1 cellular context compared by ENCODE assay signal in the genomic region with DNA sequence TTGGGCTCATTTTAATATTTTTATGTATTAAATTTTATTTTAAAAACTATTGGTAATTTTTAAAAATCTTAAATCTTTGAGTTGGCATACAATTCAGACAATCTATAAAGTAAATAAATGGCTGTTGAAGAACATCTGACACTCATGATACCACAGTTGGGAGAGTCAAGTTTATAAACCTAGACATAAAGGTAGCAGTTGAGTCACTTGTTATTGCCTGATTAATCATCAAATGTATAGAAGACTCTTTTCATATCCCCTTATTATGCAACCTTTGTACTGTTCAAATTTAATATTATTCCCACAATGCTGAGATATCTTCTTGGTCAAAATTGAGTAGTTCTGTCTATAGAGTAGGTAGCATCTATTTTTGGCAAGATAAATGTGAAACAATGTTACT.
TF ChIP-seq lines count a peak whose summit lies in the region.

No MANE protein-coding gene starts in this region.

TF ChIP-seq in GM12878, 131 proteins besides CTCF, POLR2A, EP300 and RAD21:
- TF ChIP-seq, protein P1, sequence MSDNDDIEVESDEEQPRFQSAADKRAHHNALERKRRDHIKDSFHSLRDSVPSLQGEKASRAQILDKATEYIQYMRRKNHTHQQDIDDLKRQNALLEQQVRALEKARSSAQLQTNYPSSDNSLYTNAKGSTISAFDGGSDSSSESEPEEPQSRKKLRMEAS (IDR thresholded peaks at IDR 0.05; ENCODE audit: low read depth, low read length) = no peak
- TF ChIP-seq MYB (IDR thresholded peaks at IDR 0.05; ENCODE audit: borderline replicate concordance, low read depth, low read length) (no peak), YY1 (IDR thresholded peaks at IDR 0.05; ENCODE audit: low read depth, low read length) (no peak), ZNF274 (IDR thresholded peaks at IDR 0.05; ENCODE audit: insufficient read depth, insufficient read length) (no peak), EZH2 (IDR thresholded peaks at IDR 0.05; ENCODE audit: borderline replicate concordance, control insufficient read depth, low read depth, low read length) (no peak), SUPT20H (IDR thresholded peaks at IDR 0.05; ENCODE audit: borderline replicate concordance, control insufficient read depth, low read depth, low read length) (no peak), BCL3 (IDR thresholded peaks at IDR 0.05; ENCODE audit: borderline replicate concordance, insufficient read depth, low read depth, low read length, poor library complexity, severe bottlenecking) (no peak), MTA2 (IDR thresholded peaks at IDR 0.05; ENCODE audit: low read depth) (no peak), CHD1 (IDR thresholded peaks at IDR 0.05; ENCODE audit: low read depth, low read length) (no peak), SPI1 (IDR thresholded peaks at IDR 0.05; ENCODE audit: borderline replicate concordance, insufficient read depth, low read depth, low read length) (no peak), HDGF (IDR thresholded peaks at IDR 0.05) (no peak), NR2C1 (IDR thresholded peaks at IDR 0.05) (no peak), SREBF1 (IDR thresholded peaks at IDR 0.05; ENCODE audit: low read length) (no peak), ZNF687 (IDR thresholded peaks at IDR 0.05) (no peak)
- TF ChIP-seq, protein P2, sequence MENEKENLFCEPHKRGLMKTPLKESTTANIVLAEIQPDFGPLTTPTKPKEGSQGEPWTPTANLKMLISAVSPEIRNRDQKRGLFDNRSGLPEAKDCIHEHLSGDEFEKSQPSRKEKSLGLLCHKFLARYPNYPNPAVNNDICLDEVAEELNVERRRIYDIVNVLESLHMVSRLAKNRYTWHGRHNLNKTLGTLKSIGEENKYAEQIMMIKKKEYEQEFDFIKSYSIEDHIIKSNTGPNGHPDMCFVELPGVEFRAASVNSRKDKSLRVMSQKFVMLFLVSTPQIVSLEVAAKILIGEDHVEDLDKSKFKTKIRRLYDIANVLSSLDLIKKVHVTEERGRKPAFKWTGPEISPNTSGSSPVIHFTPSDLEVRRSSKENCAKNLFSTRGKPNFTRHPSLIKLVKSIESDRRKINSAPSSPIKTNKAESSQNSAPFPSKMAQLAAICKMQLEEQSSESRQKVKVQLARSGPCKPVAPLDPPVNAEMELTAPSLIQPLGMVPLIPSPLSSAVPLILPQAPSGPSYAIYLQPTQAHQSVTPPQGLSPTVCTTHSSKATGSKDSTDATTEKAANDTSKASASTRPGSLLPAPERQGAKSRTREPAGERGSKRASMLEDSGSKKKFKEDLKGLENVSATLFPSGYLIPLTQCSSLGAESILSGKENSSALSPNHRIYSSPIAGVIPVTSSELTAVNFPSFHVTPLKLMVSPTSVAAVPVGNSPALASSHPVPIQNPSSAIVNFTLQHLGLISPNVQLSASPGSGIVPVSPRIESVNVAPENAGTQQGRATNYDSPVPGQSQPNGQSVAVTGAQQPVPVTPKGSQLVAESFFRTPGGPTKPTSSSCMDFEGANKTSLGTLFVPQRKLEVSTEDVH (IDR thresholded peaks at IDR 0.05; ENCODE audit: low read depth, partially characterized antibody) = no peak
- TF ChIP-seq, protein P3, sequence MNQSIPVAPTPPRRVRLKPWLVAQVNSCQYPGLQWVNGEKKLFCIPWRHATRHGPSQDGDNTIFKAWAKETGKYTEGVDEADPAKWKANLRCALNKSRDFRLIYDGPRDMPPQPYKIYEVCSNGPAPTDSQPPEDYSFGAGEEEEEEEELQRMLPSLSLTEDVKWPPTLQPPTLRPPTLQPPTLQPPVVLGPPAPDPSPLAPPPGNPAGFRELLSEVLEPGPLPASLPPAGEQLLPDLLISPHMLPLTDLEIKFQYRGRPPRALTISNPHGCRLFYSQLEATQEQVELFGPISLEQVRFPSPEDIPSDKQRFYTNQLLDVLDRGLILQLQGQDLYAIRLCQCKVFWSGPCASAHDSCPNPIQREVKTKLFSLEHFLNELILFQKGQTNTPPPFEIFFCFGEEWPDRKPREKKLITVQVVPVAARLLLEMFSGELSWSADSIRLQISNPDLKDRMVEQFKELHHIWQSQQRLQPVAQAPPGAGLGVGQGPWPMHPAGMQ (IDR thresholded peaks at IDR 0.05; ENCODE audit: borderline replicate concordance) = no peak
